Comparison of ENCODE assay signal across 16 cellular contexts in genomic region chr7:101874028-101874427, GRCh38. TPM values are rescaled to one million over a fixed set of nuclear protein-coding genes. Genes with fewer than 3 reads are reported as not detected.
A peak's percentile ranks its signal among the peaks of the same experiment; 100 is the strongest.
DNase-seq lines count a peak whose midpoint lies in the region; ATAC-seq and TF ChIP-seq lines count a peak whose summit lies in the region.
"Had no signal": no experiment of that assay in that cellular context is flagged by ENCODE, and none has a peak within 500 bp of the region (broad histone marks: within the 10 kb centered on the region; RNA-seq: fewer than 3 reads in every experiment).

No MANE protein-coding gene starts in this region.

- POLR2A ChIA-PET in naive thymus-derived CD4-positive, alpha-beta T cell (lab: Charles Lee): no interaction called here

- DNase-seq in H9 (no peak), amniotic epithelial cell (ENCODE audit: low read depth) (peak; percentile 66), pons (ENCODE audit: low spot score) (no peak)
- DNase-seq in stimulated activated effector memory CD8-positive, alpha-beta T cell treated with anti-CD3 and anti-CD28 coated beads, Interleukin-12 subunit alpha, Interleukin-12 subunit beta, amount 100 ng/mL, for 72 hours (ENCODE audit: low spot score in 2 of 2): no peak
- no peak for DNase-seq in activated T-cell treated with anti-CD3 and anti-CD28 coated beads, Interleukin-2, amount 50 U/mL, for 1 hour
- no peak for DNase-seq in naive thymus-derived CD4-positive, alpha-beta T cell
- DNase-seq: activated CD8-positive, alpha-beta T cell treated with anti-CD3 and anti-CD28 coated beads for 36 hours; CD4-positive, CD25-positive, alpha-beta regulatory T cell; H7; KG1; midbrain; ovary had no signal

- H3K27ac ChIP-seq in H9 (ENCODE audit: insufficient read length, low read depth, low read length) (no peak overlapping the region), iPS-20b (ENCODE audit: low read length) (peak overlapping the region; percentile 22)
- no peak overlapping the region for H3K27ac ChIP-seq in naive thymus-derived CD4-positive, alpha-beta T cell (ENCODE audit: low read depth, low read length)
- H3K27ac ChIP-seq: ascending aorta, ovary, suprapubic skin had no signal

- no peak overlapping the region for H2AFZ ChIP-seq in H9 (ENCODE audit: low read length)

- no peak overlapping the region for H3K23ac ChIP-seq in H9 (ENCODE audit: insufficient read length, low read depth, low read length)

- H3K4me1 ChIP-seq in H9 (ENCODE audit: insufficient read depth, low read length): peaks cover 17% of the 10 kb centered on the region
- H3K4me1 ChIP-seq in iPS-20b (ENCODE audit: insufficient read depth, low read length): peaks cover 42% of the 10 kb centered on the region
- no peaks in the 10 kb centered on the region for H3K4me1 ChIP-seq in naive thymus-derived CD4-positive, alpha-beta T cell (ENCODE audit: control insufficient read depth in 2 of 2, insufficient read depth in 2 of 2, low read length in 2 of 2)

- intact Hi-C loops in naive thymus-derived CD4-positive, alpha-beta T cell (cut with micrococcal nuclease): no loop called here

- H3K23me2 ChIP-seq in H9 (ENCODE audit: insufficient read length, low read depth, low read length, poor library complexity, severe bottlenecking): no peaks in the 10 kb centered on the region

- H4K5ac ChIP-seq in H9 (ENCODE audit: insufficient read length, low read depth, low read length): no peak overlapping the region

- no peak overlapping the region for H2BK20ac ChIP-seq in H9 (ENCODE audit: low read depth, low read length, poor library complexity, severe bottlenecking)

- H3K9me3 Mint-ChIP-seq in H9: no peaks in the 10 kb centered on the region
- no peaks in the 10 kb centered on the region for H3K9me3 Mint-ChIP-seq in stimulated activated effector memory CD8-positive, alpha-beta T cell treated with anti-CD3 and anti-CD28 coated beads, Interleukin-12 subunit alpha, Interleukin-12 subunit beta, amount 100 ng/mL, for 72 hours
- H3K9me3 Mint-ChIP-seq in naive thymus-derived CD4-positive, alpha-beta T cell: no peaks in the 10 kb centered on the region
- H3K9me3 Mint-ChIP-seq: activated CD8-positive, alpha-beta T cell treated with anti-CD3 and anti-CD28 coated beads for 36 hours; activated T-helper 2 cell treated with anti-CD3 and anti-CD28 coated beads, Interferon-gamma antibody, Interleukin-2, Interleukin-4, amounts not matched to agents 10 μg/mL and 5 μg/mL and 100 μg/mL, durations not matched to agents 14 hours and 24 hours and 36 hours; CD4-positive, CD25-positive, alpha-beta regulatory T cell had no signal

- no peak overlapping the region for H3K4me3 ChIP-seq in iPS-20b (ENCODE audit: low read length)
- no peak overlapping the region for H3K4me3 ChIP-seq in naive thymus-derived CD4-positive, alpha-beta T cell (ENCODE audit: low read length)
- H3K4me3 ChIP-seq: ascending aorta, ovary, suprapubic skin had no signal

- H3K4ac ChIP-seq in H9 (ENCODE audit: low read depth, low read length): no peak overlapping the region

- H3K18ac ChIP-seq in H9 (ENCODE audit: insufficient read length, low read depth, low read length): no peak overlapping the region

- H2BK120ac ChIP-seq in H9 (ENCODE audit: low read depth, low read length, poor library complexity, severe bottlenecking): no peak overlapping the region

- peaks cover 28% of the 10 kb centered on the region for H3K79me2 ChIP-seq in H9 (ENCODE audit: insufficient read depth, low read length)

- no peak overlapping the region for H2AK5ac ChIP-seq in H9 (ENCODE audit: insufficient read length, low read length)

- no peak overlapping the region for H3K4me2 ChIP-seq in H9 (ENCODE audit: insufficient read depth, insufficient read length, low read length)

- no peak overlapping the region for H2BK5ac ChIP-seq in H9 (ENCODE audit: insufficient read length, low read length)

- H3K56ac ChIP-seq in H9 (ENCODE audit: insufficient read length, low read depth, low read length): no peak overlapping the region

- no peak overlapping the region for H2BK15ac ChIP-seq in H9 (ENCODE audit: low read depth, low read length)

- H3T11ph ChIP-seq in H9 (ENCODE audit: low read length): no peak overlapping the region

- peaks cover 62 to 74% of the 10 kb centered on the region in 2 experiments for H3K4me1 Mint-ChIP-seq in H9
- peaks cover 23% of the 10 kb centered on the region for H3K4me1 Mint-ChIP-seq in stimulated activated effector memory CD8-positive, alpha-beta T cell treated with anti-CD3 and anti-CD28 coated beads, Interleukin-12 subunit alpha, Interleukin-12 subunit beta, amount 100 ng/mL, for 72 hours
- peaks cover 5 to 33% (median 20%) of the 10 kb centered on the region in 7 donors for H3K4me1 Mint-ChIP-seq in naive thymus-derived CD4-positive, alpha-beta T cell

- H4K91ac ChIP-seq in H9 (ENCODE audit: insufficient read length, low read depth, low read length): no peak overlapping the region

- H3K9ac ChIP-seq in H9 (ENCODE audit: extremely low read depth, insufficient read length, low read length) (no peak overlapping the region), iPS-20b (ENCODE audit: low read depth, low read length) (no peak overlapping the region)

- peak overlapping the region; percentile 20 to 92 (median 79); a peak in 6 of 7 replicates for H3K27ac Mint-ChIP-seq in H9
- peak overlapping the region; percentile 17 for H3K27ac Mint-ChIP-seq in stimulated activated effector memory CD8-positive, alpha-beta T cell treated with anti-CD3 and anti-CD28 coated beads, Interleukin-12 subunit alpha, Interleukin-12 subunit beta, amount 100 ng/mL, for 72 hours
- peak overlapping the region in 1 of 9 donors; percentile 36 for H3K27ac Mint-ChIP-seq in naive thymus-derived CD4-positive, alpha-beta T cell
- H3K27ac Mint-ChIP-seq: activated CD8-positive, alpha-beta T cell treated with anti-CD3 and anti-CD28 coated beads for 36 hours; activated T-helper 2 cell treated with anti-CD3 and anti-CD28 coated beads, Interferon-gamma antibody, Interleukin-2, Interleukin-4, amounts not matched to agents 10 μg/mL and 5 μg/mL and 100 μg/mL, durations not matched to agents 14 hours and 24 hours and 36 hours had no signal

- no peaks in the 10 kb centered on the region for H3K9me3 ChIP-seq in H9 (ENCODE audit: control insufficient read depth, low read depth, low read length)
- no peaks in the 10 kb centered on the region for H3K9me3 ChIP-seq in iPS-20b (ENCODE audit: insufficient read depth, low read depth, low read length)
- no peaks in the 10 kb centered on the region for H3K9me3 ChIP-seq in naive thymus-derived CD4-positive, alpha-beta T cell (ENCODE audit: control insufficient read depth in 2 of 3, low read length in 3 of 3)
- H3K9me3 ChIP-seq: ascending aorta, ovary, suprapubic skin had no signal

- no peak overlapping the region for H3K14ac ChIP-seq in H9 (ENCODE audit: insufficient read depth, low read length)

- H4K20me1 ChIP-seq in H9 (ENCODE audit: control insufficient read depth, insufficient read depth, insufficient read length): peaks cover 2% of the 10 kb centered on the region

- H3K4me3 Mint-ChIP-seq in H9: no peak overlapping the region
- no peak overlapping the region for H3K4me3 Mint-ChIP-seq in stimulated activated effector memory CD8-positive, alpha-beta T cell treated with anti-CD3 and anti-CD28 coated beads, Interleukin-12 subunit alpha, Interleukin-12 subunit beta, amount 100 ng/mL, for 72 hours
- H3K4me3 Mint-ChIP-seq in naive thymus-derived CD4-positive, alpha-beta T cell: no peak overlapping the region
- H3K4me3 Mint-ChIP-seq: activated CD8-positive, alpha-beta T cell treated with anti-CD3 and anti-CD28 coated beads for 36 hours; CD4-positive, CD25-positive, alpha-beta regulatory T cell had no signal

- no peak overlapping the region for H4K8ac ChIP-seq in H9 (replicated peaks; ENCODE audit: insufficient read length, low read depth, low read length)

- TF ChIP-seq CTCF in H9 (conservative IDR thresholded peaks at IDR 0.05): no peak

- no CpG with 5 or more reads among the region's 5 CpGs for WGBS in H9 (ENCODE audit: extremely low coverage, insufficient read length, low lambda C conversion rate)

- H3K79me1 ChIP-seq in H9 (ENCODE audit: insufficient read depth, low read depth, low read length, poor library complexity, severe bottlenecking): no peaks in the 10 kb centered on the region

- no peaks in the 10 kb centered on the region for H3K27me3 Mint-ChIP-seq in H9 (ENCODE audit: low read depth)
- H3K27me3 Mint-ChIP-seq in naive thymus-derived CD4-positive, alpha-beta T cell: no peaks in the 10 kb centered on the region
- H3K27me3 Mint-ChIP-seq: activated CD8-positive, alpha-beta T cell treated with anti-CD3 and anti-CD28 coated beads for 36 hours; CD4-positive, CD25-positive, alpha-beta regulatory T cell had no signal

- peaks cover 0 to 3% (median 0%) of the 10 kb centered on the region in 3 experiments; a peak in 1 of 7 replicates for H3K36me3 Mint-ChIP-seq in H9 (ENCODE audit: insufficient read depth in 1 of 3, low read depth in 3 of 3)
- no peaks in the 10 kb centered on the region for H3K36me3 Mint-ChIP-seq in stimulated activated effector memory CD8-positive, alpha-beta T cell treated with anti-CD3 and anti-CD28 coated beads, Interleukin-12 subunit alpha, Interleukin-12 subunit beta, amount 100 ng/mL, for 72 hours
- H3K36me3 Mint-ChIP-seq in naive thymus-derived CD4-positive, alpha-beta T cell: peaks cover 0 to 4% (median 0%) of the 10 kb centered on the region in 5 donors

- no peak for ATAC-seq in stimulated activated effector memory CD8-positive, alpha-beta T cell treated with anti-CD3 and anti-CD28 coated beads, Interleukin-12 subunit alpha, Interleukin-12 subunit beta, amount 100 ng/mL, for 72 hours
- no peak for ATAC-seq in naive thymus-derived CD4-positive, alpha-beta T cell
- ATAC-seq: activated CD8-positive, alpha-beta T cell treated with anti-CD3 and anti-CD28 coated beads for 36 hours had no signal

- no peaks in the 10 kb centered on the region for H3K36me3 ChIP-seq in iPS-20b (ENCODE audit: insufficient read depth, low read depth, low read length)
- no peaks in the 10 kb centered on the region for H3K36me3 ChIP-seq in naive thymus-derived CD4-positive, alpha-beta T cell (ENCODE audit: control insufficient read depth in 2 of 3, insufficient read depth in 3 of 3, low read length in 3 of 3)
- H3K36me3 ChIP-seq: ascending aorta, ovary, suprapubic skin had no signal

- H3K27me3 ChIP-seq in H9 (ENCODE audit: insufficient read depth, low read length) (no peaks in the 10 kb centered on the region), iPS-20b (ENCODE audit: insufficient read depth, low read length) (no peaks in the 10 kb centered on the region)
- H3K27me3 ChIP-seq in naive thymus-derived CD4-positive, alpha-beta T cell (ENCODE audit: control insufficient read depth in 2 of 2, insufficient read depth in 2 of 2, low read length in 2 of 2): no peaks in the 10 kb centered on the region
- H3K27me3 ChIP-seq: ascending aorta, ovary, suprapubic skin had no signal

- CTCF ChIA-PET in naive thymus-derived CD4-positive, alpha-beta T cell (lab: Charles Lee): no interaction called here

- no peak overlapping the region for H2BK12ac ChIP-seq in H9 (ENCODE audit: insufficient read length, low read depth, low read length)

RNA-seq across cellular contexts. Expression of gene CUX1, which starts 56.6 kb away (rescaled TPM):
- total RNA-seq in H9 (2021): 53.5 and 60.5 TPM in 2 replicates
- 10 to 100 TPM; 29.6 to 81.6 (median 50.2) TPM for total RNA-seq in naive thymus-derived CD4-positive, alpha-beta T cell
- 10 to 100 TPM; 10.1 to 24.4 TPM for polyA plus RNA-seq in naive thymus-derived CD4-positive, alpha-beta T cell
